Comparison of ENCODE assay signal across 26 cellular contexts in genomic region chr7:156402255-156402654, GRCh38.
"Had no signal": no experiment of that assay in that cellular context is flagged by ENCODE, and none has a peak within 500 bp of the region (broad histone marks: within the 10 kb centered on the region; RNA-seq: fewer than 3 reads in every experiment).

No MANE protein-coding gene starts in this region.

- H3K4me1 ChIP-seq: breast epithelium, colonic mucosa, SJCRH30 had no signal

- H3K27ac ChIP-seq: breast epithelium, colonic mucosa, RWPE1, SJCRH30 had no signal

- H3K9me3 ChIP-seq: breast epithelium, colonic mucosa, MG63, SJCRH30 had no signal

- H3K36me3 ChIP-seq: breast epithelium, colonic mucosa, MG63, SJCRH30 had no signal

- ATAC-seq: activated CD8-positive, alpha-beta memory T cell treated with anti-CD3 and anti-CD28 coated beads, Interleukin-2, amount 10 ng/mL, durations not matched to agents 7 days and 5 days; Panc1 had no signal

- DNase-seq: activated B cell treated with CpG ODN at 0.5 μM for 24 hours; activated CD4-positive, alpha-beta T cell treated with anti-CD3 and anti-CD28 coated beads for 1 hour; activated CD4-positive, alpha-beta T cell treated with anti-CD3 and anti-CD28 coated beads, Interleukin-2, amount 10 ng/mL, durations not matched to agents 24 days and 14 days; activated CD4-positive, alpha-beta T cell treated with anti-CD3 and anti-CD28 coated beads, Interleukin-2, amount 50 U/mL, for 48 hours; activated CD8-positive, alpha-beta memory T cell treated with anti-CD3 and anti-CD28 coated beads, Interleukin-2, amount 10 ng/mL, durations not matched to agents 7 days and 5 days; activated effector memory CD4-positive, alpha-beta T cell treated with Interleukin-2 at 50 U/mL for 16 hours; activated naive CD4-positive, alpha-beta T cell; activated T-cell treated with anti-CD3 and anti-CD28 coated beads, Interleukin-2, amount 50 U/mL, for 24 hours; aorta; caudate nucleus; colonic mucosa; MG63; NCI-H1105 treated with DMSO at 0.1 percent for 48 hours; NCI-H1436 treated with DMSO at 0.1 percent for 48 hours; NCI-H187; NCI-H2081; NCI-H2171; NCI-H226; NCI-H526; NCI-H774; OCI-M1; Right ventricle myocardium superior; SJCRH30 had no signal

- H3K27me3 ChIP-seq: colonic mucosa, MG63 had no signal

- H3K4me3 ChIP-seq: breast epithelium, colonic mucosa, MG63, SJCRH30 had no signal
